In the genomic region with DNA sequence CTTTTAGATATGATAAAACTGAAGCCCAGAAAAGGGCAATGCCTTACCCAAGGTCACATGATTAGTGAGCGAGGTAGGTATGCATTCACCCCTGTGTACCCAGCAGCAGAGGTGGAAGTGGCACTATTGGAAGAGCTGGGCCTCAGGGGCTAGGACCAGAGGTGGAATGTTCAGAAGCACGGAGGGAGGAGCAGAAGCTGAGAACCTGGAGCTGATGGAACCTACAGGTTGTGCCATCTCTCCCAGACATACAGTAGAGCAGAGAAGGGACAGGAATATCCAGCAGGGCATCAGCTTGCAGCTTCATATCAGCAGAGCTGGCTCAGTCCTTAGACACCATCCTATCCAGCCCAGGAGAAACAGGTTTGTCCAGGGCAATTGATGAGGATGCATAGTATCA, we compare ENCODE assay signal across 17 cellular contexts. TPM values are rescaled to one million over a fixed set of nuclear protein-coding genes. Genes with fewer than 3 reads are reported as not detected.
A peak's percentile ranks its signal among the peaks of the same experiment; 100 is the strongest.
DNase-seq lines count a peak whose midpoint lies in the region; ATAC-seq, FAIRE-seq and TF ChIP-seq lines count a peak whose summit lies in the region.
"Had no signal": no experiment of that assay in that cellular context is flagged by ENCODE, and none has a peak within 500 bp of the region (broad histone marks: within the 10 kb centered on the region; RNA-seq: fewer than 3 reads in every experiment).

No MANE protein-coding gene starts in this region.

- peak overlapping the region; percentile 91; the same call in 1 of the 2 replicates for H3K27ac ChIP-seq in BLaER1
- H3K27ac ChIP-seq in GM12878 (ENCODE audit: control insufficient read depth, insufficient read depth), result peak overlapping the region; percentile 98

- H3K4me1 ChIP-seq in BLaER1 (peaks cover 79% of the 10 kb centered on the region), GM12878 (ENCODE audit: control insufficient read depth, insufficient read depth, low read length) (peaks cover 75% of the 10 kb centered on the region)

- peaks cover 40% of the 10 kb centered on the region for H3K79me2 ChIP-seq in GM12878 (ENCODE audit: control insufficient read depth, insufficient read depth, low read length)

- in situ Hi-C loops in GM12878 (cut with MboI), result no loop called here

- TF ChIP-seq CTCF in HFFc6 (IDR thresholded peaks at IDR 0.05) (no peak), GM12878 (IDR thresholded peaks at IDR 0.05 in 2 of 3, conservative IDR thresholded peaks at IDR 0.05 in 1 of 3; ENCODE audit: control insufficient read depth in 2 of 3, extremely low read depth in 1 of 3, insufficient read depth in 1 of 3, low read depth in 3 of 3, low read length in 3 of 3) (no peak)

- TF ChIP-seq EP300 in GM12878 (IDR thresholded peaks at IDR 0.05; ENCODE audit: borderline replicate concordance in 1 of 2, control insufficient read depth in 1 of 2, low read depth in 2 of 2, low read length in 2 of 2), result no peak

- TF ChIP-seq RAD21 in GM12878 (IDR thresholded peaks at IDR 0.05; ENCODE audit: insufficient read depth, low read depth, low read length), result no peak

- RAD21 ChIA-PET in GM12878 (lab: Charles Lee; ENCODE audit: unreplicated experiment), result interaction anchor here (0.5 to 19.6 kb wide), 8 partner anchors 9 to 171 kb away, joined by 3 to 441 read pairs (median 4); partner anchors contain the start of gene FCHSD2

- 0 out of 2 replicates have a peak, but pooled peaks cover 7% of the 10 kb centered on the region for H3K36me3 Mint-ChIP-seq in HFFc6 (ENCODE audit: low read depth)
- no peaks in the 10 kb centered on the region for H3K36me3 Mint-ChIP-seq in naive thymus-derived CD8-positive, alpha-beta T cell
- H3K36me3 Mint-ChIP-seq: activated CD4-positive, alpha-beta memory T cell treated with anti-CD3 and anti-CD28 coated beads for 36 hours had no signal

- peaks cover 60% of the 10 kb centered on the region for H3K4me1 Mint-ChIP-seq in HFFc6 (ENCODE audit: low read depth)
- H3K4me1 Mint-ChIP-seq in naive thymus-derived CD8-positive, alpha-beta T cell, result peaks cover 31 to 81% (median 58%) of the 10 kb centered on the region in 4 donors

- CTCF ChIA-PET in GM12878 (lab: Yijun Ruan, JAX), result interaction anchor here (1.0 to 11.0 kb wide), 7 partner anchors 8 to 29 kb away, joined by 3 to 77 read pairs (median 17); partner anchors contain the start of gene FCHSD2

- no TSS peak for BruUV-seq in GM12878 (replicated peaks; lab: Mats Ljungman, UMichigan)

- H4K20me1 ChIP-seq in BLaER1, result no peaks in the 10 kb centered on the region
- no peaks in the 10 kb centered on the region for H4K20me1 ChIP-seq in GM12878 (ENCODE audit: control insufficient read depth, insufficient read depth)

- H3K9ac ChIP-seq in BLaER1, result no peak overlapping the region
- peak overlapping the region; percentile 80; the same call in 1 of the 2 replicates for H3K9ac ChIP-seq in GM12878 (ENCODE audit: control insufficient read depth, insufficient read depth, low read length)

- SMC1A ChIA-PET in GM12878 (lab: Charles Lee; ENCODE audit: uncharacterized antibody, unreplicated experiment), result interaction anchor here (0.7 to 37.3 kb wide), 8 partner anchors 7 to 341 kb away, joined by 3 to 926 read pairs (median 4); partner anchors contain the start of gene FCHSD2

- no peak for TF ChIP-seq POLR2A in GM12878 (IDR thresholded peaks at IDR 0.05; ENCODE audit: low read depth, low read length)

- DNase-seq in HFFc6 (no peak), GM12878 (ENCODE audit: low read depth, low spot score) (no peak), HCEC 1CT (no peak), NCI-H748 treated with DMSO at 0.1 percent for 48 hours (lab: John Stamatoyannopoulos, UW) (no peak), GOT3 (lab: John Stamatoyannopoulos, UW) (no peak)
- DNase-seq in naive thymus-derived CD8-positive, alpha-beta T cell, result no peak
- DNase-seq: AML-193; DMS153; effector CD4-positive, alpha-beta T cell; H7; NCI-H1105 treated with DMSO at 0.1 percent for 48 hours; stimulated activated CD4-positive, alpha-beta T cell treated with anti-CD3 and anti-CD28 coated beads, Interleukin-2, amount 100 ng/mL, for 24 hours had no signal

- H3K9me3 ChIP-seq in BLaER1 (no peaks in the 10 kb centered on the region), GM12878 (replicated peaks; ENCODE audit: control insufficient read depth, insufficient read depth, low read length) (no peaks in the 10 kb centered on the region; the same call in 2 of the 3 replicates)
- H3K9me3 ChIP-seq: transverse colon had no signal

- peak overlapping the region; percentile 98 for H3K27ac Mint-ChIP-seq in HFFc6
- peak overlapping the region in 8 of 10 donors; percentile 51 to 99 (median 70) for H3K27ac Mint-ChIP-seq in naive thymus-derived CD8-positive, alpha-beta T cell
- H3K27ac Mint-ChIP-seq: activated CD4-positive, alpha-beta memory T cell treated with anti-CD3 and anti-CD28 coated beads for 36 hours had no signal

- peaks cover 1% of the 10 kb centered on the region; the same call in 1 of the 2 replicates for H3K27me3 Mint-ChIP-seq in HFFc6 (ENCODE audit: insufficient read depth)
- no peaks in the 10 kb centered on the region for H3K27me3 Mint-ChIP-seq in naive thymus-derived CD8-positive, alpha-beta T cell
- H3K27me3 Mint-ChIP-seq: activated CD4-positive, alpha-beta memory T cell treated with anti-CD3 and anti-CD28 coated beads for 36 hours had no signal

- H2AFZ ChIP-seq in GM12878 (ENCODE audit: control insufficient read depth, low read depth, low read length), result no peak overlapping the region

- WGBS in GM12878 (ENCODE audit: insufficient coverage, insufficient replicate concordance, low lambda C conversion rate, missing lambda C conversion rate), result 53% methylated on average over 2 of the region's 2 CpGs

- no peaks in the 10 kb centered on the region for H3K9me3 Mint-ChIP-seq in HFFc6
- no peaks in the 10 kb centered on the region for H3K9me3 Mint-ChIP-seq in naive thymus-derived CD8-positive, alpha-beta T cell
- H3K9me3 Mint-ChIP-seq: activated CD4-positive, alpha-beta memory T cell treated with anti-CD3 and anti-CD28 coated beads for 36 hours; neural crest cell had no signal

- intact Hi-C loops in GM12878 (cut with micrococcal nuclease; ENCODE audit: unreplicated experiment), result loop anchor here (10.0 kb wide), 1 partner anchor 412 kb away; no protein-coding TSS in a partner anchor

- no peaks in the 10 kb centered on the region for H3K27me3 ChIP-seq in BLaER1
- no peaks in the 10 kb centered on the region for H3K27me3 ChIP-seq in GM12878 (replicated peaks in 1 of 2; ENCODE audit: control insufficient read depth in 2 of 2, insufficient read depth in 2 of 2, low read length in 1 of 2)
- H3K27me3 ChIP-seq: transverse colon had no signal

- no peak overlapping the region for H3K4me3 ChIP-seq in BLaER1
- peak overlapping the region; percentile 69; the same call in 1 of the 2 replicates for H3K4me3 ChIP-seq in GM12878
- H3K4me3 ChIP-seq: transverse colon had no signal

- POLR2A ChIA-PET in GM12878 (lab: Charles Lee), result interaction anchor here (0.6 to 14.7 kb wide), 9 partner anchors 8 to 419 kb away, joined by 3 to 384 read pairs (median 4); partner anchors contain the start of gene FCHSD2
- POLR2A ChIA-PET in naive thymus-derived CD8-positive, alpha-beta T cell (lab: Charles Lee), result interaction anchor here (0.8 to 4.0 kb wide), 2 partner anchors 14 to 359 kb away, joined by 3 to 31 read pairs; partner anchors contain the start of gene FCHSD2

- H3K36me3 ChIP-seq in BLaER1, result no peaks in the 10 kb centered on the region
- H3K36me3 ChIP-seq in GM12878 (ENCODE audit: control insufficient read depth in 2 of 2, insufficient read depth in 2 of 2, low read length in 1 of 2), result no peaks in the 10 kb centered on the region
- H3K36me3 ChIP-seq: transverse colon had no signal

- ATAC-seq in GM12878 (no peak), HG02588 (IDR thresholded peaks at IDR 0.05; ENCODE audit: unreplicated experiment) (no peak)
- no peak for ATAC-seq in naive thymus-derived CD8-positive, alpha-beta T cell

- peak overlapping the region; percentile 79 for H3K4me3 Mint-ChIP-seq in HFFc6
- H3K4me3 Mint-ChIP-seq in naive thymus-derived CD8-positive, alpha-beta T cell, result no peak overlapping the region
- H3K4me3 Mint-ChIP-seq: activated CD4-positive, alpha-beta memory T cell treated with anti-CD3 and anti-CD28 coated beads for 36 hours; neural crest cell had no signal

- no peak for FAIRE-seq in GM12878 (lab: Jason Lieb, UNC)

- H3K4me2 ChIP-seq in BLaER1, result peak overlapping the region; percentile 88
- H3K4me2 ChIP-seq in GM12878 (ENCODE audit: control insufficient read depth, insufficient read depth), result peak overlapping the region; percentile 95

TF ChIP-seq in GM12878, 131 proteins besides CTCF, POLR2A, EP300 and RAD21 (continues in another document):
- no peak for TF ChIP-seq ZNF24 (IDR thresholded peaks at IDR 0.05)
- TF ChIP-seq ZNF207 (IDR thresholded peaks at IDR 0.05; ENCODE audit: borderline replicate concordance), result no peak
- TF ChIP-seq KDM1A (IDR thresholded peaks at IDR 0.05; ENCODE audit: borderline replicate concordance), result no peak
- no peak for TF ChIP-seq IKZF2 (IDR thresholded peaks at IDR 0.05)
- no peak for TF ChIP-seq MYB (IDR thresholded peaks at IDR 0.05; ENCODE audit: borderline replicate concordance, low read depth, low read length)

RNA-seq across cellular contexts. Expression of gene FCHSD2, which starts 14.6 kb away (rescaled TPM):
- total RNA-seq in HFFc6 (2021; fragmentation: NEBNext Ultra II Directional; extraction: Animal tissue kit (Norgen Biotek cat#: 25700)), result 10 to 100 TPM; 58.9 to 68.2 (median 65.0) TPM
- 80.2 and 85.2 TPM in 2 replicates for total RNA-seq in GM12878 (2013; cell fraction: nucleolus; rRNA removed)
- total RNA-seq in GM12878 (2014; rRNA removed) (19.5 and 21.1 TPM in 2 replicates), GM12878 (2014; rRNA removed; fragmentation: Illumina TruSeq; extraction: Trizol) (39.2 and 42.5 TPM in 2 replicates), GM12878 (2021) (82.8 and 89.8 TPM in 2 replicates)
- 26.8 TPM for polyA plus RNA-seq in GM12878 (2011; ENCODE audit: low read depth)
- polyA plus RNA-seq in GM12878 (2011; rRNA removed) (52.7 and 68.3 TPM in 2 replicates), GM12878 (2014; fragmentation: Illumina TruSeq; extraction: Trizol) (62.4 and 70.9 TPM in 2 replicates), GM12878 (2014; fragmentation: Nextera tagmentation; extraction: Ambion mirVana) (10 to 100 TPM; 13.2 to 15.4 TPM), GM12878 (2014; rRNA removed) (43.0 and 44.6 TPM in 2 replicates), GM12878 (2016; fragmentation: Nextera tagmentation; extraction: Ambion mirVana) (10 to 100 TPM; 58.7 to 68.4 TPM)
- 34.0 and 36.1 TPM in 2 replicates for polyA plus RNA-seq in GM12878 (2011; cell fraction: cytosol; rRNA removed)
- 55.8 and 56.5 TPM in 2 replicates for polyA plus RNA-seq in GM12878 (2011; cell fraction: nucleus; rRNA removed)
- polyA plus RNA-seq in GM12878 (2012), result 27.1 and 40.7 TPM in 2 replicates
- polyA minus RNA-seq in GM12878 (2011; rRNA and poly(A)+ RNA removed), result 46.8 and 48.8 TPM in 2 replicates
- polyA minus RNA-seq in GM12878 (2011; cell fraction: cytosol; rRNA and poly(A)+ RNA removed), result 30.5 and 31.3 TPM in 2 replicates
- polyA minus RNA-seq in GM12878 (2011; cell fraction: nucleus; rRNA and poly(A)+ RNA removed), result 36.1 and 52.3 TPM in 2 replicates
- 10 to 100 TPM; 54.6 to 70.0 TPM for total RNA-seq in naive thymus-derived CD8-positive, alpha-beta T cell
- polyA plus RNA-seq in naive thymus-derived CD8-positive, alpha-beta T cell, result 10 to 100 TPM; 11.8 to 15.6 (median 14.7) TPM
